9 cellular contexts compared by ENCODE assay signal in the genomic region with DNA sequence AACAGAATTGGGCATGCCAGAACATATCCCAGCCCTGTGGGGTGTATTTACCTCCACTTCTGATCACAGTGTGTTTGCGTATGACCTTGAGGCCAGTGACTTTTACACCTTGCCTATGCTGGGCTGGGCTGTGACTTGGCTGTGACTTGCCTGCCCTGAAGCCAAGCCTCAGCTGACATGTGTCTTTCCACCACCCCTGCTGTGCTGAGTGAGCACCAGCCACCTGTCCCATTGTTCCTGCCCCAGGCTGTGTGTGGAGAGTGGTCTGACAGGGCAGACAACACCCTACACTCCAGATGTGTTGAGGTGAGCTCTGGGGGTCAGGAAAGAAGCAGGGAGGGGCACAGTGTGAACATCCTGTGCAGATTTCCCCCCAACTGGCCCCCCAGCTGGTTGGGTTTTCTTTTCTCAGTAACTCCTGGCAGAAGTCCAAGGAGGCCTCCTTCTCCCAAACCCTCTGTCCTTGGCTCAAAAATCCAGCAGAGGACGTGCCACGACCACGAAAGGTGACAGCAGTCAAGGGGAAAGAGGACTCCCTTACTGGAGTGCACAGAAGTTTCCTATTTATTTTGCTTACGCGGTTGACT. TPM values are rescaled to one million over a fixed set of nuclear protein-coding genes. Genes with fewer than 3 reads are reported as not detected.
DNase-seq lines count a peak whose midpoint lies in the region; ATAC-seq, FAIRE-seq and TF ChIP-seq lines count a peak whose summit lies in the region.
"Had no signal": no experiment of that assay in that cellular context is flagged by ENCODE, and none has a peak within 500 bp of the region (broad histone marks: within the 10 kb centered on the region; RNA-seq: fewer than 3 reads in every experiment).

No MANE protein-coding gene starts in this region.

- TF ChIP-seq CTCF in GM12874 (IDR thresholded peaks at IDR 0.05; ENCODE audit: insufficient read depth, low read depth, low read length) (peak; percentile 22; the same call in 1 of the 2 replicates), ovary (IDR thresholded peaks at IDR 0.05) (peak in 1 of 3 donors; percentile 43), glutamatergic neuron (IDR thresholded peaks at IDR 0.05; ENCODE audit: partially characterized antibody, unreplicated experiment) (no peak)

- DNase-seq in NCI-H2171 (lab: John Stamatoyannopoulos, UW): peak; percentile 98
- peak; percentile 68 to 84 for DNase-seq in cerebellar nuclear complex (lab: John Stamatoyannopoulos, UW)
- DNase-seq in ovary: peak; percentile 46 to 63 (median 55)
- no peak for DNase-seq in HTR-8/SVneo (ENCODE audit: insufficient read length, low spot score)
- no peak for DNase-seq in glutamatergic neuron
- DNase-seq in NCI-H128 (lab: John Stamatoyannopoulos, UW; ENCODE audit: unreplicated experiment): no peak

- TF ChIP-seq POLR2A in ovary (IDR thresholded peaks at IDR 0.05): no peak

- no peak for FAIRE-seq in HTR-8/SVneo (lab: Jason Lieb, UNC)

- no peaks in the 10 kb centered on the region for H3K4me1 ChIP-seq in ovary (ENCODE audit: insufficient read depth)

- WGBS in ovary, 3 donors: 30 to 38% (median 36%) methylated on average over 6 of the region's 6 CpGs

- no peak for TF ChIP-seq EP300 in ovary (IDR thresholded peaks at IDR 0.05)

- no peak overlapping the region for H3K4me3 Mint-ChIP-seq in glutamatergic neuron (ENCODE audit: unreplicated experiment)
- H3K4me3 Mint-ChIP-seq: naive thymus-derived CD8-positive, alpha-beta T cell had no signal

- H3K27me3 Mint-ChIP-seq in glutamatergic neuron (ENCODE audit: unreplicated experiment): peaks cover 4% of the 10 kb centered on the region

- ATAC-seq in HG03460 (IDR thresholded peaks at IDR 0.05; ENCODE audit: unreplicated experiment): no peak
- ATAC-seq: naive thymus-derived CD8-positive, alpha-beta T cell had no signal

- no peak overlapping the region for H3K4me3 ChIP-seq in ovary

- no peaks in the 10 kb centered on the region for H3K27me3 ChIP-seq in ovary

- no peaks in the 10 kb centered on the region for H3K36me3 Mint-ChIP-seq in glutamatergic neuron (ENCODE audit: unreplicated experiment)
- H3K36me3 Mint-ChIP-seq: naive thymus-derived CD8-positive, alpha-beta T cell had no signal

- H3K27ac Mint-ChIP-seq in glutamatergic neuron (ENCODE audit: unreplicated experiment): no peak overlapping the region

- no peaks in the 10 kb centered on the region for H3K36me3 ChIP-seq in ovary

- H3K4me1 Mint-ChIP-seq in glutamatergic neuron (ENCODE audit: low read depth, unreplicated experiment): no peaks in the 10 kb centered on the region

- H3K9me3 ChIP-seq in ovary: no peaks in the 10 kb centered on the region

- peaks cover 1% of the 10 kb centered on the region for H3K9me3 Mint-ChIP-seq in glutamatergic neuron (ENCODE audit: unreplicated experiment)
- H3K9me3 Mint-ChIP-seq: naive thymus-derived CD8-positive, alpha-beta T cell had no signal

- intact Hi-C loops in ovary (cut with DNase I): no loop called here

- H3K27ac ChIP-seq in ovary: no peak overlapping the region

RNA-seq across cellular contexts. Expression of a gene that starts 5.1 kb away (rescaled TPM):
- total RNA-seq in ovary (10 to 100 TPM in 2 of 7 donors, 1 to 10 TPM in 5; 3.8 to 13.3 (median 5.8) TPM), glutamatergic neuron (ENCODE audit: unreplicated experiment) (2.1 TPM)
- 1 to 10 TPM; 2.3 to 6.1 TPM for polyA plus RNA-seq in ovary
- total RNA-seq: naive thymus-derived CD8-positive, alpha-beta T cell had no signal

Comparison
In these comparisons a context has a peak if more than half of its experiments do, and no peak if none do; other contexts are left out.
1. DNase-seq: peak in NCI-H2171 (single experiment), cerebellar nuclear complex (2 of 2) and ovary (5 of 5); none in HTR-8/SVneo (single experiment), glutamatergic neuron (single experiment) and NCI-H128 (single experiment).